Comparison of ENCODE assay signal across 18 cellular contexts in the genomic region with DNA sequence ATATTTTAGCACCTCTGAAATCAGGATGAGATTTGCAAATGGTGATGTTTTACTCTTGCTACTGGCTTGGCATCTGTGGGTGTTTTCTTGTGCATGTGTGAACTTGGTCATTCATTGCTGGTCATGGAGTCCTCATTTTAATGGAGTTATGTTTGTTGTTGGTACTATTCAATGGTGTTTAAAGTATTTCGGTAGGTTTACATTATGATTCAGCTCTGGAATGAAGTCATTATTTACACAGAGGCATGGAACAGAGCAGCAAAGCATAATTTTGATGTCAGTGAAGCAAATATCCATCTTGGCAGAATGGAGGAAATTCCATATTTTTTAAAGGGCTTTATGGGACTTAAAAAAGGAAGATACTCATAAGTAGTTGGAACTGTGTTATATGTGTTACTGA.
DNase-seq lines count a peak whose midpoint lies in the region; ATAC-seq and TF ChIP-seq lines count a peak whose summit lies in the region.
"Had no signal": no experiment of that assay in that cellular context is flagged by ENCODE, and none has a peak within 500 bp of the region (broad histone marks: within the 10 kb centered on the region; RNA-seq: fewer than 3 reads in every experiment).

No MANE protein-coding gene starts in this region.

- H3K4me3 ChIP-seq in MG63 = no peak overlapping the region
- H3K4me3 ChIP-seq in mesenchymal stem cell (ENCODE audit: insufficient read depth in 1 of 2, low read depth in 1 of 2, low read length in 2 of 2) = no peak overlapping the region
- no peak overlapping the region for H3K4me3 ChIP-seq in upper lobe of right lung
- no peak overlapping the region for H3K4me3 ChIP-seq in effector memory CD4-positive, alpha-beta T cell (ENCODE audit: insufficient read depth, low read depth, low read length, poor library complexity, severe bottlenecking)
- H3K4me3 ChIP-seq: GM23338, psoas muscle had no signal

- no peak overlapping the region for H2BK120ac ChIP-seq in mesenchymal stem cell (ENCODE audit: low read depth, low read length)

- H2AK5ac ChIP-seq in mesenchymal stem cell (ENCODE audit: low read length, severe bottlenecking) = no peak overlapping the region

- 1% methylated on average over 1 of the region's 1 CpG for WGBS in mesenchymal stem cell

- H3K9me3 ChIP-seq in MG63 = no peaks in the 10 kb centered on the region
- H3K9me3 ChIP-seq in mesenchymal stem cell (ENCODE audit: control insufficient read depth, low read length) = no peaks in the 10 kb centered on the region
- no peaks in the 10 kb centered on the region for H3K9me3 ChIP-seq in upper lobe of right lung
- H3K9me3 ChIP-seq in effector memory CD4-positive, alpha-beta T cell (ENCODE audit: control insufficient read depth, low read length) = no peaks in the 10 kb centered on the region
- H3K9me3 ChIP-seq: psoas muscle had no signal

- H4K91ac ChIP-seq in mesenchymal stem cell (ENCODE audit: low read length) = no peak overlapping the region

- no peak overlapping the region for H2BK15ac ChIP-seq in mesenchymal stem cell (ENCODE audit: low read depth, poor library complexity, severe bottlenecking)

- no peak overlapping the region for H3K27ac ChIP-seq in mesenchymal stem cell (ENCODE audit: low read length, poor library complexity, severe bottlenecking)
- no peak overlapping the region for H3K27ac ChIP-seq in upper lobe of right lung
- H3K27ac ChIP-seq in effector memory CD4-positive, alpha-beta T cell (ENCODE audit: insufficient read depth, low read length, poor library complexity, severe bottlenecking) = no peak overlapping the region
- H3K27ac ChIP-seq: psoas muscle had no signal

- peak; percentile 87 for DNase-seq in DMS53 (lab: John Stamatoyannopoulos, UW)
- DNase-seq in MG63 = peak; percentile 32
- DNase-seq in dermis blood vessel endothelial cell = peak; percentile 31
- DNase-seq in mesenchymal stem cell = peak; percentile 69
- DNase-seq in upper lobe of right lung = no peak
- DNase-seq in KG1 (lab: John Stamatoyannopoulos, UW) = no peak
- no peak for DNase-seq in effector memory CD4-positive, alpha-beta T cell
- DNase-seq: activated CD4-positive, alpha-beta T cell treated with anti-CD3 and anti-CD28 coated beads, Interleukin-2, amount 50 U/mL, for 4 hours; amygdala; Kasumi-1; NCI-H2081 treated with DMSO at 0.1 percent for 48 hours; psoas muscle; SHP77; stimulated activated CD4-positive, alpha-beta T cell treated with anti-CD3 and anti-CD28 coated beads, Interleukin-2, amount 100 ng/mL, for 24 hours; stimulated activated CD8-positive, alpha-beta memory T cell treated with anti-CD3 and anti-CD28 coated beads, Interleukin-4, amount 100 ng/mL, for 48 hours; trophoblast cell had no signal

- no peak for TF ChIP-seq CTCF in upper lobe of right lung (IDR thresholded peaks at IDR 0.05)

- no peaks in the 10 kb centered on the region for H3K79me1 ChIP-seq in mesenchymal stem cell (replicated peaks; ENCODE audit: low read length, poor library complexity, severe bottlenecking)

- no peak overlapping the region for H3K4me2 ChIP-seq in mesenchymal stem cell (ENCODE audit: low read length, poor library complexity, severe bottlenecking)
- H3K4me2 ChIP-seq: GM23338 had no signal

- H4K8ac ChIP-seq in mesenchymal stem cell (ENCODE audit: low read length) = no peak overlapping the region

- no peak overlapping the region for H3K23ac ChIP-seq in mesenchymal stem cell (ENCODE audit: low read length in 2 of 2)

- H3K36me3 ChIP-seq in MG63 = no peaks in the 10 kb centered on the region
- H3K36me3 ChIP-seq in mesenchymal stem cell (ENCODE audit: control insufficient read depth in 1 of 2, insufficient read depth in 2 of 2, low read depth in 1 of 2, low read length in 2 of 2) = no peaks in the 10 kb centered on the region
- H3K36me3 ChIP-seq in upper lobe of right lung = no peaks in the 10 kb centered on the region
- no peaks in the 10 kb centered on the region for H3K36me3 ChIP-seq in effector memory CD4-positive, alpha-beta T cell (ENCODE audit: control insufficient read depth, insufficient read depth, low read length)

- H3K14ac ChIP-seq in mesenchymal stem cell (ENCODE audit: low read length in 2 of 2) = no peak overlapping the region

- no peak overlapping the region for H3K18ac ChIP-seq in mesenchymal stem cell (ENCODE audit: low read depth in 1 of 2, low read length in 2 of 2)

- H3K27me3 ChIP-seq in MG63 = no peaks in the 10 kb centered on the region
- no peaks in the 10 kb centered on the region for H3K27me3 ChIP-seq in mesenchymal stem cell (ENCODE audit: control insufficient read depth in 1 of 2, insufficient read depth in 1 of 2, low read length in 2 of 2)
- H3K27me3 ChIP-seq in upper lobe of right lung = no peaks in the 10 kb centered on the region
- H3K27me3 ChIP-seq in effector memory CD4-positive, alpha-beta T cell (replicated peaks; ENCODE audit: control insufficient read depth, insufficient read depth, low read length, poor library complexity, severe bottlenecking) = no peaks in the 10 kb centered on the region

- ATAC-seq in upper lobe of right lung (no peak), GM18909 (IDR thresholded peaks at IDR 0.05; ENCODE audit: poor library complexity, unreplicated experiment) (no peak)
- ATAC-seq: GM23338, psoas muscle had no signal

- H3K4ac ChIP-seq in mesenchymal stem cell (ENCODE audit: low read depth in 1 of 2, low read length in 2 of 2) = no peak overlapping the region

- H2BK5ac ChIP-seq in mesenchymal stem cell (ENCODE audit: low read depth, low read length, poor library complexity, severe bottlenecking) = no peak overlapping the region

- no peak overlapping the region for H2BK12ac ChIP-seq in mesenchymal stem cell (ENCODE audit: low read length in 2 of 2)

- intact Hi-C loops in upper lobe of right lung (cut with DNase I) = no loop called here

- H2AFZ ChIP-seq in mesenchymal stem cell (ENCODE audit: low read depth, low read length) = no peak overlapping the region
- H2AFZ ChIP-seq: GM23338 had no signal

- no peaks in the 10 kb centered on the region for H3K4me1 ChIP-seq in mesenchymal stem cell (ENCODE audit: control insufficient read depth, insufficient read depth, low read depth, low read length)
- no peaks in the 10 kb centered on the region for H3K4me1 ChIP-seq in upper lobe of right lung
- no peaks in the 10 kb centered on the region for H3K4me1 ChIP-seq in effector memory CD4-positive, alpha-beta T cell (ENCODE audit: control insufficient read depth, insufficient read depth, low read length, poor library complexity, severe bottlenecking)
- H3K4me1 ChIP-seq: psoas muscle had no signal

- no peak overlapping the region for H3K9ac ChIP-seq in mesenchymal stem cell (ENCODE audit: low read length)

Comparison
In these comparisons a context has a peak if more than half of its experiments do, and no peak if none do; other contexts are left out.
1. DNase-seq: peak in DMS53 (single experiment), MG63 (single experiment), dermis blood vessel endothelial cell (single experiment) and mesenchymal stem cell (single experiment); none in upper lobe of right lung (single experiment), KG1 (single experiment) and effector memory CD4-positive, alpha-beta T cell (0 of 3).